Comparison of ENCODE assay signal across 10 cellular contexts in the genomic region with DNA sequence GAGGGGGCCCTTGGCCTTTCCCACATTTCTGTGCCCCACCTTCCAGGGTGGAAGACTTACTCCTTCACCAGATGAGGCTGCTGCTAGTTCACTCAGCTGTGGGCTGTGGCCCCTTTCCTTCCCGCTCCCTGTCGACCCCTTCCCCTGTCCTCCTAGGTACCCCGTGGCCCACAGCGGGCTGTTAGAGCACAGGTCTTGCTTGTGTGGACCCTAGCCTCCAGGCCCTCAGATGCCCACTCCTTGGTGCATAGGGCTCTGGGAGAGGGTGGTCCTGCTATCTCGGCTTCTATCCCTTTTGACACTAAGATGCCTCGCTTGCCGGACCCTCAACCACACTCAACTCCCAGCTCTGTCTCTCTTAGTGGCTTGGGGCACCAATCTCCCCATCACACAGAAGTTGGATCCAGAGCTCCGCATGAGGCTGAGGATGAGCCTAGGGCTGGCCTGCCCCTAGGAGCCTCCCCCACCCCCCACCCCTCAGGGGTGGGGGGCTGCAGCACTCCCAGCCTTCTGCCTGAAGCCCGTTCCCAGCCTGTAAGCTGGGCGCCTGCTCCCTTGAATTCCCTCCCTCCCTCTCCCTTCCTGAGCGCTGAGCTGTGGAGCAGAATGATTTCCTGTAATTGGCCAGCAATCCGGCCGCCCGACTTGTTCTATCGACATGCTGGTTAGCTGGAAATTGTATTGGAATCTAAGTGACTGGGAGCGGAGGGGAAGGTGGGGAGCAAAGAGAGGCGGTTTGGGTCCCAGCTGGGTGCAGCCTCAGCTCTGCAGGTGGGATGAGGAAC. TPM values are rescaled to one million over a fixed set of nuclear protein-coding genes. Genes with fewer than 3 reads are reported as not detected.
DNase-seq lines count a peak whose midpoint lies in the region; ATAC-seq and TF ChIP-seq lines count a peak whose summit lies in the region.
"Had no signal": no experiment of that assay in that cellular context is flagged by ENCODE, and none has a peak within 500 bp of the region (broad histone marks: within the 10 kb centered on the region; RNA-seq: fewer than 3 reads in every experiment).

No MANE protein-coding gene starts in this region.

- H3K27ac ChIP-seq in neural progenitor cell = no peak overlapping the region

- H3K36me3 Mint-ChIP-seq in Caco-2 (ENCODE audit: insufficient read depth, unreplicated experiment) (peaks cover 14% of the 10 kb centered on the region), neural progenitor cell (peaks cover 6% of the 10 kb centered on the region)

- no peaks in the 10 kb centered on the region for H3K36me3 ChIP-seq in Caco-2 (ENCODE audit: control insufficient read depth, insufficient read depth, low read length)
- no peaks in the 10 kb centered on the region for H3K36me3 ChIP-seq in neural progenitor cell

- H4K20me1 ChIP-seq in neural progenitor cell (ENCODE audit: low read depth) = peaks cover 35% of the 10 kb centered on the region

- ATAC-seq in HG03025 (IDR thresholded peaks at IDR 0.05; ENCODE audit: low FRiP score, unreplicated experiment) = no peak

- peaks cover 42% of the 10 kb centered on the region for H3F3A ChIP-seq in neural progenitor cell (ENCODE audit: low read depth)

- H3K27me3 Mint-ChIP-seq in Caco-2 (ENCODE audit: insufficient read depth, unreplicated experiment) (peaks cover 6% of the 10 kb centered on the region), neural progenitor cell (ENCODE audit: insufficient read depth, low read depth) (peaks cover 32% of the 10 kb centered on the region)

- no peaks in the 10 kb centered on the region for H3K27me3 ChIP-seq in Caco-2 (replicated peaks; ENCODE audit: control insufficient read depth, insufficient read depth, low read length)
- peaks cover 51% of the 10 kb centered on the region for H3K27me3 ChIP-seq in neural progenitor cell

- no peak overlapping the region for H3K4me3 ChIP-seq in Caco-2 (ENCODE audit: low read depth, low read length)
- no peak overlapping the region for H3K4me3 ChIP-seq in fibroblast of pulmonary artery (replicated peaks; ENCODE audit: low read depth, low read length)
- no peak overlapping the region for H3K4me3 ChIP-seq in neural progenitor cell

- no TSS peak for BruUV-seq in Caco-2 (replicated peaks; lab: Mats Ljungman, UMichigan)

- TF ChIP-seq CTCF in Caco-2 (IDR thresholded peaks at IDR 0.05; ENCODE audit: insufficient read depth in 1 of 2, low read depth in 1 of 2, low read length in 1 of 2, severe bottlenecking in 1 of 2, unreplicated experiment in 1 of 2) (no peak), fibroblast of pulmonary artery (IDR thresholded peaks at IDR 0.05; ENCODE audit: low read length, missing control alignments) (no peak), neural progenitor cell (IDR thresholded peaks at IDR 0.05) (no peak)

- no peak overlapping the region for H3K9ac ChIP-seq in neural progenitor cell

- no peak overlapping the region for H3K27ac Mint-ChIP-seq in Caco-2 (ENCODE audit: unreplicated experiment)
- no peak overlapping the region for H3K27ac Mint-ChIP-seq in neural progenitor cell

- POLR2A ChIA-PET in Caco-2 (lab: Charles Lee) = interaction anchor here (0.7 kb wide), 1 partner anchor 26 kb away, joined by 8 read pairs; no protein-coding TSS in a partner anchor

- no peaks in the 10 kb centered on the region for H3K79me2 ChIP-seq in neural progenitor cell (ENCODE audit: low read depth)

- no peaks in the 10 kb centered on the region for H3K9me3 ChIP-seq in Caco-2
- no peaks in the 10 kb centered on the region for H3K9me3 ChIP-seq in neural progenitor cell (ENCODE audit: low read depth)

- H3K4me1 ChIP-seq in Caco-2 (peaks cover 18% of the 10 kb centered on the region), neural progenitor cell (peaks cover 20% of the 10 kb centered on the region)

- H3K4me2 ChIP-seq in neural progenitor cell = peak overlapping the region; percentile 90

- H3K4me3 Mint-ChIP-seq in Caco-2 (ENCODE audit: unreplicated experiment) = peak overlapping the region; percentile 88
- peak overlapping the region; percentile 72 for H3K4me3 Mint-ChIP-seq in neural progenitor cell

- intact Hi-C loops in Caco-2 (cut with micrococcal nuclease; ENCODE audit: unreplicated experiment) = no loop called here

- H3K4me1 Mint-ChIP-seq in Caco-2 (ENCODE audit: low read depth, unreplicated experiment) (peaks cover 17% of the 10 kb centered on the region), neural progenitor cell (peaks cover 36% of the 10 kb centered on the region)

- H2AFZ ChIP-seq in neural progenitor cell (replicated peaks) = no peak overlapping the region

- CTCF ChIA-PET in Caco-2 (lab: Charles Lee) = interaction anchor here (0.6 to 6.1 kb wide), 12 partner anchors 9 to 1694 kb away, joined by 3 to 78 read pairs (median 4); a partner anchor contains a TSS

- H3K9me3 Mint-ChIP-seq in Caco-2 (ENCODE audit: unreplicated experiment) = no peaks in the 10 kb centered on the region
- H3K9me3 Mint-ChIP-seq in neural progenitor cell = no peaks in the 10 kb centered on the region

- DNase-seq in Caco-2 = no peak
- peak; percentile 76 for DNase-seq in NCI-H69 (lab: John Stamatoyannopoulos, UW)
- peak; percentile 54 for DNase-seq in fibroblast of pulmonary artery (ENCODE audit: low read depth)
- DNase-seq in neural progenitor cell (ENCODE audit: low spot score) = peak; percentile 81
- DNase-seq in inferior parietal cortex (ENCODE audit: extremely low spot score) = no peak
- DNase-seq in Kasumi-1 (lab: John Stamatoyannopoulos, UW) = no peak
- no peak for DNase-seq in AG08395 (ENCODE audit: low spot score)
- DNase-seq: aorta, MV-4-11 had no signal

RNA-seq across cellular contexts. Expression of a gene that starts 30.9 kb away (rescaled TPM):
- total RNA-seq in Caco-2 (2022) (12.0 and 15.1 TPM in 2 replicates), neural progenitor cell (ENCODE audit: low replicate concordance) (31.4 and 91.5 TPM in 2 replicates)

RNA-seq across cellular contexts. Expression of a gene that starts 40.6 kb away (rescaled TPM):
- total RNA-seq in Caco-2 (2022) = 173 and 179 TPM in 2 replicates
- total RNA-seq in neural progenitor cell (ENCODE audit: low replicate concordance) = 95.0 and 101 TPM in 2 replicates

RNA-seq across cellular contexts. Expression of a gene that starts 52.4 kb away (rescaled TPM):
- total RNA-seq in Caco-2 (2022) (2.5 and 5.2 TPM in 2 replicates), neural progenitor cell (ENCODE audit: low replicate concordance) (4.7 TPM in 1 of 2 replicates, not detected in the other)

Comparison
In these comparisons a context has a peak if more than half of its experiments do, and no peak if none do; other contexts are left out.
1. DNase-seq: peak in NCI-H69 (single experiment), fibroblast of pulmonary artery (single experiment) and neural progenitor cell (single experiment); none in Caco-2 (0 of 2), inferior parietal cortex (single experiment), Kasumi-1 (0 of 2) and AG08395 (single experiment).